Comparison of ENCODE assay signal across 8 cellular contexts in the genomic region with DNA sequence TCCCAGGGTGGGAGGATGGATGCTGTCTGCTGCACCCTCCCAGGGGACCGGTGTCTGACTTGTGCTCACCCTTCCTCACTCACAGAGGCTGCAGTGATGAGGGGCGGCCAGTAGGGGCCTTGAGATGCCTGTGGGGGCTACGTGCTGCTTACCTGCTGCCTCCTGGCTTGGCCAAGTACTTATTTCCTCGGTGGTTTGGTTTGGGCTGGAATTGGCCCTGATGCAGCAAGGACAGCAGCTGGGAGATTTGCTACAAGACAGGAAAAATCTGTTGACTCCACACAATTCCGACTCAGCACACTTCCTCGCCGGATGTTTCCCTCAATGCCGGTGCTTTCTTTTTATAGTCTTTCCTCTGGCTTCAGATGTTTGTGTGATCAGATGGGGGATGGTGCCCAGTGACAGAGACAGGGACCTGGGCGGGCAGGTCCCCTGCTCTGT. TPM values are rescaled to one million over a fixed set of nuclear protein-coding genes. Genes with fewer than 3 reads are reported as not detected.
DNase-seq lines count a peak whose midpoint lies in the region; ATAC-seq and TF ChIP-seq lines count a peak whose summit lies in the region.

No MANE protein-coding gene starts in this region.

- 59% methylated on average over 9 of the region's 9 CpGs for WGBS in liver

- H3K27me3 ChIP-seq in BLaER1 treated with 17β-estradiol and CSF1 and Interleukin-3, amounts not matched to agents 10 nM and 100 nM, result no peaks in the 10 kb centered on the region
- H3K27me3 ChIP-seq in liver (ENCODE audit: control insufficient read depth in 4 of 4, insufficient read depth in 4 of 4, low read length in 3 of 4) (no peaks in the 10 kb centered on the region), MG63 (no peaks in the 10 kb centered on the region)

- TF ChIP-seq RAD21 in liver (IDR thresholded peaks at IDR 0.05), result no peak

- peaks cover 51 to 100% (median 62%) of the 10 kb centered on the region in 10 experiments for H3K4me1 ChIP-seq in BLaER1 treated with 17β-estradiol and CSF1 and Interleukin-3, amounts not matched to agents 10 nM and 100 nM
- no peaks in the 10 kb centered on the region for H3K4me1 ChIP-seq in liver (ENCODE audit: control insufficient read depth in 4 of 4, insufficient read depth in 4 of 4, low read length in 3 of 4)

- peak; percentile 29 for DNase-seq in activated naive CD4-positive, alpha-beta T cell treated with Interleukin-2 at 50 U/mL for 16 hours
- no peak for DNase-seq in Ammon's horn (ENCODE audit: low spot score)
- no peak for DNase-seq in MG63

- H3K9ac ChIP-seq in BLaER1 treated with 17β-estradiol and CSF1 and Interleukin-3, amounts not matched to agents 10 nM and 100 nM, result peak overlapping the region in 7 of 11 experiments; percentile 11 to 57 (median 41); a peak in 10 of 22 replicates
- no peak overlapping the region for H3K9ac ChIP-seq in liver (ENCODE audit: low read depth in 1 of 2, low read length in 2 of 2)

- peak; percentile 10 for TF ChIP-seq CTCF in liver (IDR thresholded peaks at IDR 0.05; ENCODE audit: low read depth, low read length, missing input control)

- H3K9me3 ChIP-seq in BLaER1 treated with 17β-estradiol and CSF1 and Interleukin-3, amounts not matched to agents 10 nM and 100 nM (replicated peaks in 1 of 11), result no peaks in the 10 kb centered on the region
- H3K9me3 ChIP-seq in liver (ENCODE audit: control insufficient read depth in 4 of 4, low read length in 3 of 4) (no peaks in the 10 kb centered on the region), MG63 (no peaks in the 10 kb centered on the region)

- H3K4me2 ChIP-seq in BLaER1 treated with 17β-estradiol and CSF1 and Interleukin-3, amounts not matched to agents 10 nM and 100 nM, result peak overlapping the region; percentile 73 to 90 (median 83)

- no peaks in the 10 kb centered on the region for H4K20me1 ChIP-seq in BLaER1 treated with 17β-estradiol and CSF1 and Interleukin-3, amounts not matched to agents 10 nM and 100 nM

- H3K36me3 ChIP-seq in BLaER1 treated with 17β-estradiol and CSF1 and Interleukin-3, amounts not matched to agents 10 nM and 100 nM, result peaks cover 0 to 8% (median 0%) of the 10 kb centered on the region in 11 experiments; a peak in 2 of 22 replicates
- H3K36me3 ChIP-seq in liver (ENCODE audit: control insufficient read depth in 4 of 4, insufficient read depth in 3 of 4, low read depth in 1 of 4, low read length in 3 of 4) (no peaks in the 10 kb centered on the region), MG63 (no peaks in the 10 kb centered on the region)

- ATAC-seq in GM19328 (IDR thresholded peaks at IDR 0.05; ENCODE audit: unreplicated experiment), result peak; percentile 81
- ATAC-seq in HG03558 (IDR thresholded peaks at IDR 0.05; ENCODE audit: extremely low read depth, unreplicated experiment), result peak; percentile 82
- ATAC-seq in GM21786 (IDR thresholded peaks at IDR 0.05; ENCODE audit: unreplicated experiment), result no peak

- H3K27ac ChIP-seq in BLaER1 treated with 17β-estradiol and CSF1 and Interleukin-3, amounts not matched to agents 10 nM and 100 nM, result peak overlapping the region in 10 of 11 experiments; percentile 30 to 73 (median 50); a peak in 18 of 22 replicates
- H3K27ac ChIP-seq in liver (ENCODE audit: low read depth in 1 of 2, low read length in 2 of 2), result no peak overlapping the region

- peak overlapping the region in 2 of 10 experiments; percentile 9 to 31; a peak in 4 of 20 replicates for H3K4me3 ChIP-seq in BLaER1 treated with 17β-estradiol and CSF1 and Interleukin-3, amounts not matched to agents 10 nM and 100 nM
- H3K4me3 ChIP-seq in liver (ENCODE audit: low read depth in 1 of 3, low read length in 3 of 3) (no peak overlapping the region), MG63 (no peak overlapping the region)

TF ChIP-seq in liver, 16 proteins besides CTCF, POLR2A, EP300 and RAD21:
- no peak for TF ChIP-seq NR2F2 (IDR thresholded peaks at IDR 0.05)
- TF ChIP-seq GABPA (IDR thresholded peaks at IDR 0.05 in 1 of 2, conservative IDR thresholded peaks at IDR 0.05 in 1 of 2), result no peak
- TF ChIP-seq, protein P1, sequence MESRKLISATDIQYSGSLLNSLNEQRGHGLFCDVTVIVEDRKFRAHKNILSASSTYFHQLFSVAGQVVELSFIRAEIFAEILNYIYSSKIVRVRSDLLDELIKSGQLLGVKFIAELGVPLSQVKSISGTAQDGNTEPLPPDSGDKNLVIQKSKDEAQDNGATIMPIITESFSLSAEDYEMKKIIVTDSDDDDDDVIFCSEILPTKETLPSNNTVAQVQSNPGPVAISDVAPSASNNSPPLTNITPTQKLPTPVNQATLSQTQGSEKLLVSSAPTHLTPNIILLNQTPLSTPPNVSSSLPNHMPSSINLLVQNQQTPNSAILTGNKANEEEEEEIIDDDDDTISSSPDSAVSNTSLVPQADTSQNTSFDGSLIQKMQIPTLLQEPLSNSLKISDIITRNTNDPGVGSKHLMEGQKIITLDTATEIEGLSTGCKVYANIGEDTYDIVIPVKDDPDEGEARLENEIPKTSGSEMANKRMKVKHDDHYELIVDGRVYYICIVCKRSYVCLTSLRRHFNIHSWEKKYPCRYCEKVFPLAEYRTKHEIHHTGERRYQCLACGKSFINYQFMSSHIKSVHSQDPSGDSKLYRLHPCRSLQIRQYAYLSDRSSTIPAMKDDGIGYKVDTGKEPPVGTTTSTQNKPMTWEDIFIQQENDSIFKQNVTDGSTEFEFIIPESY (IDR thresholded peaks at IDR 0.05), result no peak
- TF ChIP-seq RXRA (IDR thresholded peaks at IDR 0.05), result no peak
- no peak for TF ChIP-seq HNF4G (IDR thresholded peaks at IDR 0.05)
- TF ChIP-seq, protein P2, sequence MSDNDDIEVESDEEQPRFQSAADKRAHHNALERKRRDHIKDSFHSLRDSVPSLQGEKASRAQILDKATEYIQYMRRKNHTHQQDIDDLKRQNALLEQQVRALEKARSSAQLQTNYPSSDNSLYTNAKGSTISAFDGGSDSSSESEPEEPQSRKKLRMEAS (IDR thresholded peaks at IDR 0.05), result no peak
- TF ChIP-seq, protein P3, sequence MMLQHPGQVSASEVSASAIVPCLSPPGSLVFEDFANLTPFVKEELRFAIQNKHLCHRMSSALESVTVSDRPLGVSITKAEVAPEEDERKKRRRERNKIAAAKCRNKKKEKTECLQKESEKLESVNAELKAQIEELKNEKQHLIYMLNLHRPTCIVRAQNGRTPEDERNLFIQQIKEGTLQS (IDR thresholded peaks at IDR 0.05), result no peak
- TF ChIP-seq HNF4A (conservative IDR thresholded peaks at IDR 0.05), result no peak
- TF ChIP-seq FOXA2 (IDR thresholded peaks at IDR 0.05), result no peak
- no peak for TF ChIP-seq FOXA1 (IDR thresholded peaks at IDR 0.05)
- no peak for TF ChIP-seq TAF1 (conservative IDR thresholded peaks at IDR 0.05)
- no peak for TF ChIP-seq EGR1 (IDR thresholded peaks at IDR 0.05; ENCODE audit: low read depth in 2 of 2)
- TF ChIP-seq REST (IDR thresholded peaks at IDR 0.05), result no peak
- no peak for TF ChIP-seq SP1 (IDR thresholded peaks at IDR 0.05)
- TF ChIP-seq JUND (IDR thresholded peaks at IDR 0.05), result no peak

RNA-seq across cellular contexts. Expression of gene PCDH12, which starts 6.6 kb away (rescaled TPM):
- 1 to 10 TPM; 4.8 to 4.9 TPM for total RNA-seq in liver
- polyA plus RNA-seq in liver, result 1 to 10 TPM in 1 of 2 donors, under 1 TPM in 1; 0.74 to 2.7 TPM
- total RNA-seq in MG63 (2014; rRNA removed; shearing (Covaris generic); ENCODE audit: low replicate concordance), result 8.4 TPM in 1 of 2 replicates, not detected in the other

RNA-seq across cellular contexts. Expression of gene RNF14, which starts 17.5 kb away (rescaled TPM):
- 10 to 100 TPM; 35.5 to 50.6 TPM for total RNA-seq in liver
- 10 to 100 TPM; 22.9 to 29.5 TPM for polyA plus RNA-seq in liver
- total RNA-seq in MG63 (2014; rRNA removed; shearing (Covaris generic); ENCODE audit: low replicate concordance), result 93.3 and 167 TPM in 2 replicates

RNA-seq across cellular contexts. Expression of gene DELE1, which starts 27.7 kb away (rescaled TPM):
- 10 to 100 TPM; 33.6 to 49.0 TPM for total RNA-seq in liver
- polyA plus RNA-seq in liver, result 10 to 100 TPM; 23.2 to 47.1 TPM
- total RNA-seq in MG63 (2014; rRNA removed; shearing (Covaris generic); ENCODE audit: low replicate concordance), result 84.9 and 95.9 TPM in 2 replicates

Comparison
In these comparisons a context has a peak if more than half of its experiments do, and no peak if none do; other contexts are left out.
1. H3K27ac ChIP-seq: peak in BLaER1 treated with 17β-estradiol and CSF1 and Interleukin-3, amounts not matched to agents 10 nM and 100 nM (10 of 11); none in liver (0 of 2).
2. H3K9ac ChIP-seq: peak in BLaER1 treated with 17β-estradiol and CSF1 and Interleukin-3, amounts not matched to agents 10 nM and 100 nM (7 of 11); none in liver (0 of 2).